In genomic region chr16:27461483-27462171, GRCh38 we compare ENCODE assay signal across 13 cellular contexts. TPM values are rescaled to one million over a fixed set of nuclear protein-coding genes. Genes with fewer than 3 reads are reported as not detected.
DNase-seq lines count a peak whose midpoint lies in the region; ATAC-seq, FAIRE-seq and TF ChIP-seq lines count a peak whose summit lies in the region.
"Had no signal": no experiment of that assay in that cellular context is flagged by ENCODE, and none has a peak within 500 bp of the region (broad histone marks: within the 10 kb centered on the region; RNA-seq: fewer than 3 reads in every experiment).

No MANE protein-coding gene starts in this region.

- no peaks in the 10 kb centered on the region for H3K79me2 ChIP-seq in HepG2 (ENCODE audit: insufficient read depth, low read length)

- no peak overlapping the region for H2AFZ ChIP-seq in HepG2 (ENCODE audit: low read length)

- no peak overlapping the region for H3K4me2 ChIP-seq in HepG2 (ENCODE audit: low read depth, low read length)

- no peaks in the 10 kb centered on the region for H4K20me1 ChIP-seq in HepG2 (ENCODE audit: insufficient read depth, low read length)

- H3K4me1 ChIP-seq in liver (ENCODE audit: control insufficient read depth in 4 of 4, insufficient read depth in 4 of 4, low read length in 3 of 4) (no peaks in the 10 kb centered on the region), HepG2 (ENCODE audit: insufficient read depth, low read length) (no peaks in the 10 kb centered on the region), esophagus muscularis mucosa (peaks cover 16 to 33% (median 30%) of the 10 kb centered on the region in 4 donors), colonic mucosa (no peaks in the 10 kb centered on the region)

- BruUV-seq in HepG2 (replicated peaks; lab: Mats Ljungman, UMichigan), result no TSS peak

- POLR2A ChIA-PET in HepG2 (lab: Yijun Ruan, JAX), result no interaction called here

- in situ Hi-C loops in HepG2 (cut with HindIII; ENCODE audit: extremely low pct_ligation_motif_present, low pct_unique_long_range_greater_than_20kb), result no loop called here

- H3K9ac ChIP-seq in liver (ENCODE audit: low read depth in 1 of 2, low read length in 2 of 2) (no peak overlapping the region), HepG2 (ENCODE audit: insufficient read depth, low read depth, low read length) (no peak overlapping the region), colonic mucosa (ENCODE audit: low read depth in 2 of 2, low read length in 2 of 2) (no peak overlapping the region)

- no peaks in the 10 kb centered on the region for H3K9me3 ChIP-seq in liver (ENCODE audit: control insufficient read depth in 4 of 4, low read length in 3 of 4)
- no peaks in the 10 kb centered on the region for H3K9me3 ChIP-seq in HepG2 (ENCODE audit: low read length)
- H3K9me3 ChIP-seq in esophagus muscularis mucosa, result no peaks in the 10 kb centered on the region
- H3K9me3 ChIP-seq in colonic mucosa, result no peaks in the 10 kb centered on the region

- FAIRE-seq in HepG2 (lab: Jason Lieb, UNC), result no peak

- no peaks in the 10 kb centered on the region for H3K27me3 ChIP-seq in liver (ENCODE audit: control insufficient read depth in 4 of 4, insufficient read depth in 4 of 4, low read length in 3 of 4)
- H3K27me3 ChIP-seq in HepG2 (ENCODE audit: control insufficient read depth in 1 of 2, insufficient read depth in 2 of 2, low read length in 2 of 2), result no peaks in the 10 kb centered on the region
- H3K27me3 ChIP-seq in esophagus muscularis mucosa, result no peaks in the 10 kb centered on the region
- H3K27me3 ChIP-seq in colonic mucosa, result no peaks in the 10 kb centered on the region

- peaks cover 13 to 59% (median 28%) of the 10 kb centered on the region in 4 donors for H3K36me3 ChIP-seq in liver (ENCODE audit: control insufficient read depth in 4 of 4, insufficient read depth in 3 of 4, low read depth in 1 of 4, low read length in 3 of 4)
- peaks cover 44 to 69% of the 10 kb centered on the region in 2 experiments for H3K36me3 ChIP-seq in HepG2 (replicated peaks in 1 of 2; ENCODE audit: control insufficient read depth in 1 of 2, insufficient read depth in 2 of 2, low read length in 2 of 2)
- peaks cover 51 to 77% (median 73%) of the 10 kb centered on the region in 4 donors for H3K36me3 ChIP-seq in esophagus muscularis mucosa
- H3K36me3 ChIP-seq in colonic mucosa, result no peaks in the 10 kb centered on the region

- CTCF ChIA-PET in HepG2 (lab: Yijun Ruan, JAX; ENCODE audit: low intra/inter-chr PET ratio, low total read pairs), result no interaction called here

- intact Hi-C loops in HepG2 (cut with micrococcal nuclease; ENCODE audit: unreplicated experiment), result no loop called here
- intact Hi-C loops in esophagus muscularis mucosa (cut with DNase I), result no loop called here
- intact Hi-C loops in colonic mucosa (cut with DNase I), result no loop called here

- H3K4me3 ChIP-seq in liver (ENCODE audit: low read depth in 1 of 3, low read length in 3 of 3), result no peak overlapping the region
- H3K4me3 ChIP-seq in HepG2 (replicated peaks in 1 of 3; ENCODE audit: insufficient read depth in 1 of 3, low read depth in 2 of 3, low read length in 3 of 3), result no peak overlapping the region
- H3K4me3 ChIP-seq in esophagus muscularis mucosa, result no peak overlapping the region
- H3K4me3 ChIP-seq in colonic mucosa, result no peak overlapping the region

- TF ChIP-seq RAD21 in liver (IDR thresholded peaks at IDR 0.05) (no peak), HepG2 (CRISPR knock-in tag; IDR thresholded peaks at IDR 0.05) (no peak)

- no peak overlapping the region for H3K27ac ChIP-seq in liver (ENCODE audit: low read depth in 1 of 2, low read length in 2 of 2)
- no peak overlapping the region for H3K27ac ChIP-seq in HepG2 (ENCODE audit: extremely low read length, insufficient read depth, low read length)
- peak overlapping the region in 2 of 4 donors; percentile 39 to 52 for H3K27ac ChIP-seq in esophagus muscularis mucosa (replicated peaks in 1 of 4)
- no peak overlapping the region for H3K27ac ChIP-seq in colonic mucosa

- TF ChIP-seq POLR2A in HepG2 (IDR thresholded peaks at IDR 0.05; ENCODE audit: insufficient read depth in 1 of 2, low read depth in 2 of 2, low read length in 2 of 2) (no peak), esophagus muscularis mucosa (IDR thresholded peaks at IDR 0.05; ENCODE audit: low read depth) (no peak)

- 85% methylated on average over 16 of the region's 16 CpGs for WGBS in liver
- WGBS in HepG2 (ENCODE audit: low lambda C conversion rate), result 91% methylated on average over 11 of the region's 16 CpGs
- 55% methylated on average over 15 of the region's 16 CpGs for WGBS in esophagus muscularis mucosa

- TF ChIP-seq EP300 in HepG2 (IDR thresholded peaks at IDR 0.05; ENCODE audit: low read depth in 2 of 2, low read length in 2 of 2) (no peak), HepG2 (CRISPR knock-in tag; IDR thresholded peaks at IDR 0.05; ENCODE audit: borderline replicate concordance) (no peak), esophagus muscularis mucosa (IDR thresholded peaks at IDR 0.05) (no peak)

- no peak for DNase-seq in HepG2 (ENCODE audit: low spot score)
- peak; percentile 24 for DNase-seq in amniotic epithelial cell (ENCODE audit: low read depth)
- DNase-seq in lung microvascular endothelial cell (ENCODE audit: low read depth in 2 of 2), result peak; percentile 63 to 83
- DNase-seq in central memory CD4-positive, alpha-beta T cell, result no peak
- no peak for DNase-seq in esophagus muscularis mucosa (ENCODE audit: extremely low spot score)
- DNase-seq in effector CD4-positive, alpha-beta T cell, result no peak
- no peak for DNase-seq in colonic mucosa
- DNase-seq: NCI-H146; stimulated activated CD4-positive, alpha-beta T cell treated with anti-CD3 and anti-CD28 coated beads, Interleukin-15, amount 100 ng/mL, for 24 hours; T-helper 1 cell had no signal

- ATAC-seq in HepG2, result no peak
- ATAC-seq: HCT116 had no signal

- TF ChIP-seq CTCF in liver (IDR thresholded peaks at IDR 0.05; ENCODE audit: low read depth, low read length, missing input control), result no peak
- TF ChIP-seq CTCF in HepG2 (CRISPR knock-in tag; IDR thresholded peaks at IDR 0.05), result no peak
- no peak for TF ChIP-seq CTCF in esophagus muscularis mucosa (IDR thresholded peaks at IDR 0.05)
- TF ChIP-seq CTCF in colonic mucosa (IDR thresholded peaks at IDR 0.05), result no peak

TF ChIP-seq in liver, 16 proteins besides CTCF, POLR2A, EP300 and RAD21:
- TF ChIP-seq NR2F2 (IDR thresholded peaks at IDR 0.05) (peak; percentile 72), HNF4G (IDR thresholded peaks at IDR 0.05) (no peak)

TF ChIP-seq in HepG2, 621 proteins besides CTCF, POLR2A, EP300 and RAD21 (continues in another document):
- TF ChIP-seq TBL1XR1 (IDR thresholded peaks at IDR 0.05; ENCODE audit: borderline replicate concordance, low read length, partially characterized antibody) (no peak), ZNF430 (CRISPR knock-in tag; IDR thresholded peaks at IDR 0.05) (no peak), ZNF101 (CRISPR knock-in tag; IDR thresholded peaks at IDR 0.05; ENCODE audit: borderline replicate concordance, low read depth) (no peak), ZBTB44 (CRISPR knock-in tag; IDR thresholded peaks at IDR 0.05) (no peak), THYN1 (CRISPR knock-in tag; IDR thresholded peaks at IDR 0.05; ENCODE audit: borderline replicate concordance, low read depth) (no peak), ETV6 (CRISPR knock-in tag; conservative IDR thresholded peaks at IDR 0.05) (no peak), MBD4 (IDR thresholded peaks at IDR 0.05; ENCODE audit: borderline replicate concordance, low read length) (no peak), SSRP1 (CRISPR knock-in tag; IDR thresholded peaks at IDR 0.05) (no peak), ZNF746 (CRISPR knock-in tag; IDR thresholded peaks at IDR 0.05) (no peak), SRSF1 (optimal IDR thresholded peaks at IDR 0.05; ENCODE audit: low read depth, low read length) (no peak)

RNA-seq across cellular contexts. Expression of gene IL21R, which starts 59.7 kb away (rescaled TPM):
- under 1 TPM; 0.42 to 0.84 TPM for total RNA-seq in liver
- under 1 TPM; 0.19 to 0.37 TPM for polyA plus RNA-seq in liver
- total RNA-seq in HepG2 (2016; rRNA removed; fragmentation: Illumina TruSeq; extraction: Trizol), result 0.17 and 0.64 TPM in 2 replicates
- not detected in 2 replicates for total RNA-seq in HepG2 (2016; cell fraction: cytosol; rRNA removed; fragmentation: Illumina TruSeq; extraction: Trizol; ENCODE audit: low read depth)
- 0.22 and 0.43 TPM in 2 replicates for total RNA-seq in HepG2 (2016; cell fraction: insoluble cytoplasmic fraction; rRNA removed; fragmentation: Illumina TruSeq; extraction: Trizol)
- total RNA-seq in HepG2 (2016; cell fraction: membrane; rRNA removed; fragmentation: Illumina TruSeq; extraction: Trizol), result 0.22 and 0.45 TPM in 2 replicates
- 0.28 and 0.40 TPM in 2 replicates for total RNA-seq in HepG2 (2016; cell fraction: nucleus; rRNA removed; fragmentation: Illumina TruSeq; extraction: Trizol)
- polyA plus RNA-seq in HepG2 (2011; rRNA removed), result 0.49 and 1.6 TPM in 2 replicates
- polyA plus RNA-seq in HepG2 (2011; cell fraction: cytosol; rRNA removed), result 0.62 and 1.4 TPM in 2 replicates
- polyA plus RNA-seq in HepG2 (2011; cell fraction: nucleus; rRNA removed), result 0.34 and 1.6 TPM in 2 replicates
- 1.1 and 2.8 TPM in 2 replicates for polyA plus RNA-seq in HepG2 (2012)
- polyA plus RNA-seq in HepG2 (2016; cell fraction: cytosol; fragmentation: Illumina TruSeq; extraction: Trizol; ENCODE audit: low read depth), result 0.07 and 0.09 TPM in 2 replicates
- 0.14 and 0.21 TPM in 2 replicates for polyA plus RNA-seq in HepG2 (2016; cell fraction: insoluble cytoplasmic fraction; fragmentation: Illumina TruSeq; extraction: Trizol; ENCODE audit: low read depth)
- 0.06 and 0.12 TPM in 2 replicates for polyA plus RNA-seq in HepG2 (2016; cell fraction: membrane; fragmentation: Illumina TruSeq; extraction: Trizol; ENCODE audit: low read depth)
- polyA plus RNA-seq in HepG2 (2016; cell fraction: nucleus; fragmentation: Illumina TruSeq; extraction: Trizol; ENCODE audit: insufficient read depth, low read depth), result 0.35 and 0.56 TPM in 2 replicates
- polyA minus RNA-seq in HepG2 (2011; rRNA and poly(A)+ RNA removed; ENCODE audit: low replicate concordance), result 0.56 and 3.1 TPM in 2 replicates
- 0.88 and 1.1 TPM in 2 replicates for polyA minus RNA-seq in HepG2 (2011; cell fraction: cytosol; rRNA and poly(A)+ RNA removed)
- 0.26 and 0.87 TPM in 2 replicates for polyA minus RNA-seq in HepG2 (2011; cell fraction: nucleus; rRNA and poly(A)+ RNA removed)
- total RNA-seq in lung microvascular endothelial cell, result under 0.01 TPM in 2 replicates
- under 1 TPM in 3 of 4 donors, not detected in 1; under 0.01 to 0.50 (median 0.17) TPM for total RNA-seq in esophagus muscularis mucosa
- under 1 TPM; 0.56 to 0.91 TPM for total RNA-seq in colonic mucosa
- total RNA-seq: epithelial cell of proximal tubule had no signal

Comparison
In these comparisons a context has a peak if more than half of its experiments do, and no peak if none do; other contexts are left out.
1. DNase-seq: peak in amniotic epithelial cell (single experiment) and lung microvascular endothelial cell (2 of 2); none in HepG2 (single experiment), central memory CD4-positive, alpha-beta T cell (single experiment), esophagus muscularis mucosa (single experiment), effector CD4-positive, alpha-beta T cell (single experiment) and colonic mucosa (single experiment).